ENCODE assay signal across 22 cellular contexts in the genomic region with DNA sequence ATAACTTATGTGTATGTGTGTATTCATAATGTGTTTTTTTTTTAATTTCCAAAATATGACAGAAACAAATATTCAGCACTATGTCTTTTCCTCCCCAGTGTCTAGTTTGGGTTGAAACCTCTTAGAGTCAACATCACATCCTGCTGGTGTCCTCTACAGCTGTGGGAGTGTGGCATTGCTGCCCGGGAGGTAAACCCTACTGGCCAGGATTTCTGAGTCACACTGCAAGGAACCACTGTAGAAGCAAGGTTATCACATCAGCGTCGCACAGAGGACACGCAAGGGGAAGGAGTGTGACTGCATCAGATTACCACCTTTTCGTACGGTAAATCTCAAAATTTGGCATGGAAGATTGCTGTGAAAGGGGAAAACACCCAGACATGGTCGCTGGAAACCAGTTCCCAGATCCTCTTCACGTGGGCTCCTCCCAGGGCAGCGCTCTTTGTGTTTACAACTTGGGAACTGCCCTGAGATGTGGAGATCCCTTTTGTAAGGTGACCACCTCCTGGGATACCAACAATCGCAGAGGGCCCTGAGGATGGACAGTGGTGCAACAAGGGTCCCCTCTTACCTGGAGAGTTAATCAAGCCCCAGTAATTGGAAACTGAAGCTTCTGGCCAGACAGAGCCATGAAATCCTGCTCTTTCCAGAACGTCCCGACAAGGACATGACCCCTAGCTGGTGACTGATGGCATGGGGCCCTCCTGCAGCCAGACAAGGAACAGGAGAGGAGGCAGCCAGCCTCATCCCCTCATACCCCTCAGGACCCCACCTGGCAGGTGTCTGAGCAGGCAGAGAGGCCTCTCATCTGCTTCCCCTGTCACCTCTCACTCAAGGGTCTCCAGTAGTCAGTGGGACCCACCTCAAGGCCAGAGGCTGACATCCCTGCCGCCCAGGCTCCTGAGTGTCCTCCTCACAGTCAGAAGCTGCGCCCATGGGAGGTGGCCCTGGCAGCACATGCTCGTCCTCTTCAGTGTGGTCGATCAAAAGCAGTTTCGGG.
"Had no signal": no experiment of that assay in that cellular context is flagged by ENCODE, and none has a peak within 500 bp of the region (broad histone marks: within the 10 kb centered on the region; RNA-seq: fewer than 3 reads in every experiment).

No MANE protein-coding gene starts in this region.

- DNase-seq: activated CD4-positive, alpha-beta memory T cell treated with anti-CD3 and anti-CD28 coated beads for 36 hours; activated CD4-positive, alpha-beta T cell treated with anti-CD3 and anti-CD28 coated beads, Interleukin-2, amount 10 ng/mL, durations not matched to agents 7 days and 5 days; activated CD4-positive, CD25-positive, alpha-beta regulatory T cell; activated CD8-positive, alpha-beta memory T cell treated with anti-CD3 and anti-CD28 coated beads for 24 hours; activated naive CD4-positive, alpha-beta T cell treated with anti-CD3 and anti-CD28 coated beads, Interleukin-2, amount 50 U/mL, for 16 hours; activated naive CD8-positive, alpha-beta T cell treated with anti-CD3 and anti-CD28 coated beads, Interleukin-2, amount 10 ng/mL, durations not matched to agents 7 days and 5 days; activated T-cell treated with anti-CD3 and anti-CD28 coated beads, Interleukin-2, amount 50 U/mL, for 4 hours; adrenal gland; aorta; caudate nucleus; MG63; MV-4-11; NCI-H1105; NCI-H1436; NCI-H1694 treated with DMSO at 0.1 percent for 48 hours; NCI-H2029 treated with DMSO at 0.1 percent for 48 hours; NCI-H524; Peyer's patch; SIG-M5; T-helper 2 cell; T1000 had no signal

- H3K4me1 Mint-ChIP-seq: activated CD4-positive, alpha-beta T cell treated with anti-CD3 and anti-CD28 coated beads, Interleukin-2, amount 10 ng/mL, durations not matched to agents 7 days and 5 days; activated naive CD8-positive, alpha-beta T cell treated with anti-CD3 and anti-CD28 coated beads, Interleukin-2, amount 10 ng/mL, durations not matched to agents 7 days and 5 days; activated T-helper 17 cell treated with anti-CD3 and anti-CD28 coated beads, Interleukin-2, amount 50 U/mL, for 72 hours had no signal

- ATAC-seq: activated T-cell treated with anti-CD3 and anti-CD28 coated beads, Interleukin-2, amount 50 U/mL, for 4 hours; activated T-helper 17 cell treated with anti-CD3 and anti-CD28 coated beads, Interleukin-2, amount 50 U/mL, for 72 hours had no signal

- H3K27me3 Mint-ChIP-seq: activated CD4-positive, alpha-beta T cell treated with anti-CD3 and anti-CD28 coated beads, Interleukin-2, amount 10 ng/mL, durations not matched to agents 7 days and 5 days; activated naive CD8-positive, alpha-beta T cell treated with anti-CD3 and anti-CD28 coated beads, Interleukin-2, amount 10 ng/mL, durations not matched to agents 7 days and 5 days had no signal

- H3K36me3 Mint-ChIP-seq: activated CD4-positive, alpha-beta memory T cell treated with anti-CD3 and anti-CD28 coated beads for 36 hours; activated naive CD8-positive, alpha-beta T cell treated with anti-CD3 and anti-CD28 coated beads, Interleukin-2, amount 10 ng/mL, durations not matched to agents 7 days and 5 days had no signal

- H3K27ac Mint-ChIP-seq: activated CD4-positive, alpha-beta memory T cell treated with anti-CD3 and anti-CD28 coated beads for 36 hours; activated CD4-positive, alpha-beta T cell treated with anti-CD3 and anti-CD28 coated beads, Interleukin-2, amount 10 ng/mL, durations not matched to agents 7 days and 5 days; activated naive CD8-positive, alpha-beta T cell treated with anti-CD3 and anti-CD28 coated beads, Interleukin-2, amount 10 ng/mL, durations not matched to agents 7 days and 5 days; activated T-helper 17 cell treated with anti-CD3 and anti-CD28 coated beads, Interleukin-2, amount 50 U/mL, for 72 hours had no signal

- H3K4me3 Mint-ChIP-seq: activated CD4-positive, alpha-beta memory T cell treated with anti-CD3 and anti-CD28 coated beads for 36 hours; activated CD4-positive, alpha-beta T cell treated with anti-CD3 and anti-CD28 coated beads, Interleukin-2, amount 10 ng/mL, durations not matched to agents 7 days and 5 days; activated naive CD8-positive, alpha-beta T cell treated with anti-CD3 and anti-CD28 coated beads, Interleukin-2, amount 10 ng/mL, durations not matched to agents 7 days and 5 days; activated T-cell treated with anti-CD3 and anti-CD28 coated beads, Interleukin-2, amount 50 U/mL, for 4 hours; activated T-helper 17 cell treated with anti-CD3 and anti-CD28 coated beads, Interleukin-2, amount 50 U/mL, for 72 hours had no signal

- H3K9me3 Mint-ChIP-seq: activated CD4-positive, alpha-beta memory T cell treated with anti-CD3 and anti-CD28 coated beads for 36 hours; activated CD4-positive, alpha-beta T cell treated with anti-CD3 and anti-CD28 coated beads, Interleukin-2, amount 10 ng/mL, durations not matched to agents 7 days and 5 days; activated naive CD8-positive, alpha-beta T cell treated with anti-CD3 and anti-CD28 coated beads, Interleukin-2, amount 10 ng/mL, durations not matched to agents 7 days and 5 days; activated T-cell treated with anti-CD3 and anti-CD28 coated beads, Interleukin-2, amount 50 U/mL, for 4 hours; activated T-helper 17 cell treated with anti-CD3 and anti-CD28 coated beads, Interleukin-2, amount 50 U/mL, for 72 hours had no signal
